In genomic region chr2:130228467-130229160, GRCh38 we compare ENCODE assay signal across 10 cellular contexts. TPM values are rescaled to one million over a fixed set of nuclear protein-coding genes. Genes with fewer than 3 reads are reported as not detected.
DNase-seq lines count a peak whose midpoint lies in the region; TF ChIP-seq lines count a peak whose summit lies in the region.
"Not testable (repeated sequence)": the region's sequence is repeated elsewhere in the genome, so short reads cannot be mapped to it uniquely, and the experiment has no call there.
"Had no signal": no experiment of that assay in that cellular context is flagged by ENCODE, and none has a peak within 500 bp of the region (broad histone marks: within the 10 kb centered on the region; RNA-seq: fewer than 3 reads in every experiment).

No MANE protein-coding gene starts in this region.

- intact Hi-C loops in colonic mucosa (cut with DNase I); left ventricle myocardium inferior (cut with micrococcal nuclease); sigmoid colon (cut with DNase I); testis (cut with DNase I; ENCODE audit: low total_unique reads): not testable (repeated sequence)

- WGBS in sigmoid colon, 2 donors = 88 to 92% methylated on average over 69 of the region's 69 CpGs
- 73 to 85% methylated on average over 18 to 65 of the region's 69 CpGs for WGBS in testis, 2 donors

- not testable (repeated sequence) for TF ChIP-seq POLR2A in sigmoid colon (IDR thresholded peaks at IDR 0.05); testis (IDR thresholded peaks at IDR 0.05)

- TF ChIP-seq EP300 in sigmoid colon (IDR thresholded peaks at IDR 0.05) = not testable (repeated sequence)

- not testable (repeated sequence) for H3K9ac ChIP-seq in colonic mucosa (ENCODE audit: low read depth in 2 of 2, low read length in 2 of 2)

- TF ChIP-seq CTCF in WI38 (IDR thresholded peaks at IDR 0.05; ENCODE audit: low read depth, low read length); colonic mucosa (IDR thresholded peaks at IDR 0.05); left ventricle myocardium inferior (IDR thresholded peaks at IDR 0.05; ENCODE audit: borderline replicate concordance); sigmoid colon (IDR thresholded peaks at IDR 0.05); testis (IDR thresholded peaks at IDR 0.05): not testable (repeated sequence)

- not testable (repeated sequence) for H3K27me3 ChIP-seq in colonic mucosa, sigmoid colon, testis
- H3K27me3 ChIP-seq in left ventricle myocardium inferior (ENCODE audit: low read depth) = peaks cover 33% of the 10 kb centered on the region

- not testable (repeated sequence) for DNase-seq in colonic mucosa, left ventricle myocardium inferior, sigmoid colon, testis

- not testable (repeated sequence) for H3K9me3 ChIP-seq in colonic mucosa; left ventricle myocardium inferior (replicated peaks); sigmoid colon; testis

- H3K4me3 ChIP-seq in GM08714 (ENCODE audit: low read length) (peak overlapping the region; percentile 72; the same call in 1 of the 2 replicates), WI38 (ENCODE audit: low read depth, low read length) (peak overlapping the region; percentile 22; the same call in 1 of the 2 replicates), colonic mucosa (peak overlapping the region; percentile 9), left ventricle myocardium inferior (peak overlapping the region; percentile 54), sigmoid colon (peak overlapping the region in 3 of 4 donors; percentile 14 to 39 (median 15)), testis (peak overlapping the region; percentile 51 to 58)

- not testable (repeated sequence) for H3K27ac ChIP-seq in colonic mucosa; left ventricle myocardium inferior (replicated peaks); sigmoid colon; testis

- not testable (repeated sequence) for H3K36me3 ChIP-seq in colonic mucosa; left ventricle myocardium inferior; sigmoid colon; testis (ENCODE audit: low read depth, missing control alignments)

- not testable (repeated sequence) for H3K4me1 ChIP-seq in colonic mucosa, left ventricle myocardium inferior, sigmoid colon, testis

RNA-seq across cellular contexts. Expression of gene TUBA3E, which starts 30.4 kb away (rescaled TPM):
- total RNA-seq in colonic mucosa = not detected
- total RNA-seq in left ventricle myocardium inferior = 47.1 TPM
- not detected for total RNA-seq in sigmoid colon
- under 1 TPM in 1 of 3 donors, not detected in 2; 0.09 TPM for polyA plus RNA-seq in sigmoid colon
- 100 to 1,000 TPM; 129 to 141 TPM for total RNA-seq in testis
- 386 TPM for polyA plus RNA-seq in testis (ENCODE audit: insufficient read depth, low read depth, low replicate concordance)
- total RNA-seq: A172; CD4-positive, CD25-positive, alpha-beta regulatory T cell; CD8-positive, alpha-beta memory T cell; HT-29 had no signal
- polyA plus RNA-seq: CD4-positive, CD25-positive, alpha-beta regulatory T cell; CD8-positive, alpha-beta memory T cell had no signal

RNA-seq across cellular contexts. Expression of gene MZT2B, which starts 46.6 kb away (rescaled TPM):
- total RNA-seq in colonic mucosa = 100 to 1,000 TPM; 240 to 318 TPM
- total RNA-seq in left ventricle myocardium inferior = 422 TPM
- 100 to 1,000 TPM in 3 of 4 donors, 10 to 100 TPM in 1; 97.8 to 187 (median 162) TPM for total RNA-seq in sigmoid colon
- polyA plus RNA-seq in sigmoid colon = 100 to 1,000 TPM; 152 to 259 (median 215) TPM
- total RNA-seq in testis = 100 to 1,000 TPM; 132 to 137 TPM
- polyA plus RNA-seq in testis (ENCODE audit: insufficient read depth, low read depth, low replicate concordance) = 264 TPM

RNA-seq across cellular contexts. Expression of gene SMPD4, which starts 47.2 kb away (rescaled TPM):
- 10 to 100 TPM; 32.4 to 73.0 TPM for total RNA-seq in colonic mucosa
- 26.7 TPM for total RNA-seq in left ventricle myocardium inferior
- 10 to 100 TPM; 18.1 to 47.9 (median 26.2) TPM for total RNA-seq in sigmoid colon
- polyA plus RNA-seq in sigmoid colon = 10 to 100 TPM; 12.3 to 42.7 (median 15.6) TPM
- total RNA-seq in testis = 100 to 1,000 TPM; 101 to 121 TPM
- 89.0 TPM for polyA plus RNA-seq in testis (ENCODE audit: insufficient read depth, low read depth, low replicate concordance)

Comparison
In these comparisons a context has a peak if more than half of its experiments do, and no peak if none do; other contexts are left out.
1. H3K4me3 ChIP-seq: peak in every context shown above with its lines; median percentile 72 in GM08714; 54 in testis; 54 in left ventricle myocardium inferior; 22 in WI38; 15 in sigmoid colon; 9 in colonic mucosa.
2. RNA of gene TUBA3E, which starts 30.4 kb away (total RNA-seq): 129 to 141 TPM in testis and 47.1 TPM in left ventricle myocardium inferior (single experiment); not detected in colonic mucosa and not detected in sigmoid colon; every median in the first group is over 10 times any median in the second.